1 cellular context compared by ENCODE assay signal in genomic region chr17:40524243-40524965, GRCh38.
TF ChIP-seq lines count a peak whose summit lies in the region.

No MANE protein-coding gene starts in this region.

TF ChIP-seq in IMR-90, 13 proteins besides CTCF, POLR2A, EP300 and RAD21:
- TF ChIP-seq MXI1 (IDR thresholded peaks at IDR 0.05; ENCODE audit: borderline replicate concordance, low read depth, low read length) = no peak
- TF ChIP-seq CHD1 (IDR thresholded peaks at IDR 0.05; ENCODE audit: low read depth, low read length) = no peak
- TF ChIP-seq RFX5 (IDR thresholded peaks at IDR 0.05; ENCODE audit: low read depth, low read length) = no peak
- no peak for TF ChIP-seq USF2 (IDR thresholded peaks at IDR 0.05; ENCODE audit: low read depth, low read length)
- no peak for TF ChIP-seq MAFK (IDR thresholded peaks at IDR 0.05; ENCODE audit: low read depth, low read length)
